Comparison of ENCODE assay signal across 13 cellular contexts in the genomic region with DNA sequence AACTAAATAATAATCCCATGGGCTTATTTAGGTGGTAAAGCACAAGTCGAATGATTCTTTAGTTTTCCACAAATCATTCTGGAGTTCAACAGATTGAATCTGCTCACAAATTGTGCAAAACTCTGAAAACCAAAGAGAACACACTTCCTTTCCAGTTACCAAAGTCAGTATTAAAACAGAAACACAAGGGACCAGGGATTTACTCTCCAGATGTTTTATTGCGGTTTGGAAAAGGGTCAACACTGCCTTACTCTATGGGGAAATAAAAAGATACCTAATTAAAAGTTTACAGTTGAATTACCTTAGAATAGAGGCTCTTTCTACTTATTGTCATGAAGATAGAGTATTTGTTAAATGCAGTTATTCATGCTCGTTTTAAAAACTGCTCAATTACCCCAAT. TPM values are rescaled to one million over a fixed set of nuclear protein-coding genes. Genes with fewer than 3 reads are reported as not detected.
DNase-seq lines count a peak whose midpoint lies in the region; ATAC-seq and TF ChIP-seq lines count a peak whose summit lies in the region.
"Had no signal": no experiment of that assay in that cellular context is flagged by ENCODE, and none has a peak within 500 bp of the region (broad histone marks: within the 10 kb centered on the region; RNA-seq: fewer than 3 reads in every experiment).

No MANE protein-coding gene starts in this region.

- H3K4me1 ChIP-seq in body of pancreas (peaks cover 50% of the 10 kb centered on the region), mesenchymal stem cell (ENCODE audit: control insufficient read depth, insufficient read depth, low read depth, low read length) (peaks cover 7% of the 10 kb centered on the region), stomach smooth muscle (ENCODE audit: control insufficient read depth, insufficient read depth, low read length) (peaks cover 16% of the 10 kb centered on the region)

- TF ChIP-seq POLR2A in body of pancreas (IDR thresholded peaks at IDR 0.05): no peak

- H4K91ac ChIP-seq in mesenchymal stem cell (ENCODE audit: low read length): no peak overlapping the region

- H3K23ac ChIP-seq in mesenchymal stem cell (ENCODE audit: low read length in 2 of 2): no peak overlapping the region

- no peak for TF ChIP-seq CTCF in body of pancreas (IDR thresholded peaks at IDR 0.05)

- peak; percentile 57 for DNase-seq in NCI-H748 (lab: John Stamatoyannopoulos, UW; ENCODE audit: unreplicated experiment)
- DNase-seq in body of pancreas: no peak
- no peak for DNase-seq in mesenchymal stem cell
- DNase-seq in NCI-H187 treated with DMSO at 0.1 percent for 48 hours (lab: John Stamatoyannopoulos, UW): no peak
- no peak for DNase-seq in RKO (ENCODE audit: low spot score)
- no peak for DNase-seq in GF-D8 (lab: John Stamatoyannopoulos, UW)
- DNase-seq: activated CD8-positive, alpha-beta T cell treated with anti-CD3 and anti-CD28 coated beads for 36 hours; aorta; CD8-positive, alpha-beta memory T cell; dorsolateral prefrontal cortex; NCI-H1092; stimulated activated naive CD4-positive, alpha-beta T cell had no signal

- H3K9ac ChIP-seq in mesenchymal stem cell (ENCODE audit: low read length) (peak overlapping the region; percentile 9), stomach smooth muscle (ENCODE audit: low read length in 2 of 2) (no peak overlapping the region)

- H3K4me3 ChIP-seq in body of pancreas: no peak overlapping the region
- no peak overlapping the region for H3K4me3 ChIP-seq in mesenchymal stem cell (ENCODE audit: insufficient read depth in 1 of 2, low read depth in 1 of 2, low read length in 2 of 2)
- H3K4me3 ChIP-seq in stomach smooth muscle (ENCODE audit: low read length in 2 of 2): no peak overlapping the region
- H3K4me3 ChIP-seq: dorsolateral prefrontal cortex had no signal

- no peak overlapping the region for H3K4me2 ChIP-seq in mesenchymal stem cell (ENCODE audit: low read length, poor library complexity, severe bottlenecking)

- intact Hi-C loops in body of pancreas (cut with DNase I): no loop called here

- H3K27me3 ChIP-seq in body of pancreas (no peaks in the 10 kb centered on the region), mesenchymal stem cell (ENCODE audit: control insufficient read depth in 1 of 2, insufficient read depth in 1 of 2, low read length in 2 of 2) (no peaks in the 10 kb centered on the region), stomach smooth muscle (ENCODE audit: control insufficient read depth in 1 of 2, insufficient read depth in 2 of 2, low read length in 2 of 2) (no peaks in the 10 kb centered on the region)

- H2AFZ ChIP-seq in mesenchymal stem cell (ENCODE audit: low read depth, low read length): no peak overlapping the region

- H3K36me3 ChIP-seq in body of pancreas (replicated peaks in 1 of 2; ENCODE audit: insufficient read depth in 1 of 2, low read depth in 2 of 2) (peaks cover 0 to 1% of the 10 kb centered on the region in 2 donors), mesenchymal stem cell (ENCODE audit: control insufficient read depth in 1 of 2, insufficient read depth in 2 of 2, low read depth in 1 of 2, low read length in 2 of 2) (peaks cover 24 to 75% of the 10 kb centered on the region in 2 experiments), stomach smooth muscle (ENCODE audit: control insufficient read depth in 2 of 2, insufficient read depth in 2 of 2, low read length in 2 of 2) (peaks cover 15 to 17% of the 10 kb centered on the region in 2 donors)

- no peak overlapping the region for H3K4ac ChIP-seq in mesenchymal stem cell (ENCODE audit: low read depth in 1 of 2, low read length in 2 of 2)

- no peak overlapping the region for H2BK15ac ChIP-seq in mesenchymal stem cell (ENCODE audit: low read depth, poor library complexity, severe bottlenecking)

- no peak overlapping the region for H2BK12ac ChIP-seq in mesenchymal stem cell (ENCODE audit: low read length in 2 of 2)

- no peak overlapping the region for H3K14ac ChIP-seq in mesenchymal stem cell (ENCODE audit: low read length in 2 of 2)

- H3K27ac ChIP-seq in body of pancreas (peak overlapping the region in 3 of 4 donors; percentile 31 to 63 (median 58)), mesenchymal stem cell (ENCODE audit: low read length, poor library complexity, severe bottlenecking) (peak overlapping the region; percentile 54), stomach smooth muscle (ENCODE audit: low read length) (peak overlapping the region; percentile 7)
- H3K27ac ChIP-seq: dorsolateral prefrontal cortex had no signal

- H2BK120ac ChIP-seq in mesenchymal stem cell (ENCODE audit: low read depth, low read length): no peak overlapping the region

- H3K9me3 ChIP-seq in body of pancreas (no peaks in the 10 kb centered on the region), mesenchymal stem cell (ENCODE audit: control insufficient read depth, low read length) (no peaks in the 10 kb centered on the region), stomach smooth muscle (ENCODE audit: control insufficient read depth in 2 of 2, low read length in 2 of 2) (no peaks in the 10 kb centered on the region)

- H2AK5ac ChIP-seq in mesenchymal stem cell (ENCODE audit: low read length, severe bottlenecking): no peak overlapping the region

- WGBS in body of pancreas, 2 donors: 55 to 58% methylated on average over 3 of the region's 3 CpGs
- 58% methylated on average over 1 of the region's 3 CpGs for WGBS in mesenchymal stem cell

- no peak overlapping the region for H4K8ac ChIP-seq in mesenchymal stem cell (ENCODE audit: low read length)

- no peak for ATAC-seq in body of pancreas
- ATAC-seq: activated CD8-positive, alpha-beta T cell treated with anti-CD3 and anti-CD28 coated beads for 36 hours had no signal

- no peak overlapping the region for H3K18ac ChIP-seq in mesenchymal stem cell (ENCODE audit: low read depth in 1 of 2, low read length in 2 of 2)

- peaks cover 3% of the 10 kb centered on the region for H3K79me1 ChIP-seq in mesenchymal stem cell (replicated peaks; ENCODE audit: low read length, poor library complexity, severe bottlenecking)

- H2BK5ac ChIP-seq in mesenchymal stem cell (ENCODE audit: low read depth, low read length, poor library complexity, severe bottlenecking): no peak overlapping the region

RNA-seq across cellular contexts. Expression of a gene that starts 8.6 kb away (rescaled TPM):
- 100 to 1,000 TPM in 1 of 2 donors, 10 to 100 TPM in 1; 91.6 to 130 TPM for total RNA-seq in body of pancreas
- polyA plus RNA-seq in mesenchymal stem cell (2013, experiment 1 of 2): 509 TPM
- polyA plus RNA-seq in mesenchymal stem cell (2013, experiment 2 of 2): 467 TPM
- total RNA-seq: CD8-positive, alpha-beta memory T cell had no signal

Comparison
In these comparisons a context has a peak if more than half of its experiments do, and no peak if none do; other contexts are left out.
1. H3K27ac ChIP-seq: peak in every context shown above with its lines; median percentile 58 in body of pancreas; 54 in mesenchymal stem cell; 7 in stomach smooth muscle.